In the genomic region with DNA sequence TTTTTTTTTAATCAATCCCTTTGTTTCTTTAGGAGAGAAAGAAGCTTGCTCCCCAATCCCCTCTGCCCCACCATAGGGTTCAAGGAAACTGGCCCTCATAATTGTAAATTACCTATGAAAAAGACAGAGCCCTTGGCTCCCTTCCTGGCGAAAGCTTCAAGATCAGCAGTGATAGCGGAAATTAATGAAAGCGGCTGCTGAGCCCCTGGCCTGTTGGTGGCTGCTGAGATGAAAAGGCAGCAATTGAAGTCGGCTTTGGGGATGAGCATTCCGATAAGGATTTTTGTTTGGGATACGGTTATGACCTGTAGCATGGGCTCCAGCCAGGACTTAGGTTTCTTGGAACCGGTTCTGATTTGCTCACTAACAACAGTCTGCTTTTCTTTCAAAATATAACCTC, we compare ENCODE assay signal across 27 cellular contexts.
DNase-seq lines count a peak whose midpoint lies in the region; ATAC-seq and TF ChIP-seq lines count a peak whose summit lies in the region.
"Had no signal": no experiment of that assay in that cellular context is flagged by ENCODE, and none has a peak within 500 bp of the region (broad histone marks: within the 10 kb centered on the region; RNA-seq: fewer than 3 reads in every experiment).

No MANE protein-coding gene starts in this region.

- H3K27ac ChIP-seq in GM23338 (ENCODE audit: low read depth): no peak overlapping the region
- H3K27ac ChIP-seq in dorsolateral prefrontal cortex: no peak overlapping the region
- H3K27ac ChIP-seq: BLaER1 treated with 17β-estradiol and CSF1 and Interleukin-3, amounts not matched to agents 10 nM and 100 nM; left lung; skin epidermis; vagina had no signal

- H3K36me3 Mint-ChIP-seq in GM23338 (ENCODE audit: low read depth): no peaks in the 10 kb centered on the region
- H3K36me3 Mint-ChIP-seq in mesothelial cell of epicardium: no peaks in the 10 kb centered on the region
- H3K36me3 Mint-ChIP-seq in activated CD4-positive, alpha-beta memory T cell treated with anti-CD3 and anti-CD28 coated beads, Interleukin-2, amount 10 ng/mL, durations not matched to agents 7 days and 5 days (ENCODE audit: low read depth): no peaks in the 10 kb centered on the region
- H3K36me3 Mint-ChIP-seq: naive B cell had no signal

- peak; percentile 63 for ATAC-seq in GM23338
- ATAC-seq: effector memory CD8-positive, alpha-beta T cell; PC-3 had no signal

- H3K9me3 Mint-ChIP-seq in GM23338 (no peaks in the 10 kb centered on the region), mesothelial cell of epicardium (peaks cover 4% of the 10 kb centered on the region)
- no peaks in the 10 kb centered on the region for H3K9me3 Mint-ChIP-seq in activated CD4-positive, alpha-beta memory T cell treated with anti-CD3 and anti-CD28 coated beads, Interleukin-2, amount 10 ng/mL, durations not matched to agents 7 days and 5 days
- H3K9me3 Mint-ChIP-seq: activated B cell treated with CpG ODN at 0.5 μM for 24 hours; stimulated activated naive CD8-positive, alpha-beta T cell treated with anti-CD3 and anti-CD28 coated beads, Interleukin-15, Interleukin-2, amounts not matched to agents 100 ng/mL and 50 ng/mL, for 24 hours had no signal

- no peaks in the 10 kb centered on the region for H3K79me2 ChIP-seq in GM23338 (replicated peaks; ENCODE audit: insufficient read depth)

- TF ChIP-seq CTCF in GM23338 (conservative IDR thresholded peaks at IDR 0.05; ENCODE audit: low read depth in 2 of 2) (no peak), dorsolateral prefrontal cortex (IDR thresholded peaks at IDR 0.05 in 54 of 56, conservative IDR thresholded peaks at IDR 0.05 in 2 of 56; ENCODE audit: low read depth in 1 of 56, partially characterized antibody in 56 of 56) (no peak), mesothelial cell of epicardium (IDR thresholded peaks at IDR 0.05; ENCODE audit: unreplicated experiment) (no peak)

- H3K27ac Mint-ChIP-seq in GM23338 (no peak overlapping the region; the same call in 1 of the 2 replicates), mesothelial cell of epicardium (peak overlapping the region; percentile 56)
- H3K27ac Mint-ChIP-seq in activated CD4-positive, alpha-beta memory T cell treated with anti-CD3 and anti-CD28 coated beads, Interleukin-2, amount 10 ng/mL, durations not matched to agents 7 days and 5 days: no peak overlapping the region
- H3K27ac Mint-ChIP-seq: activated B cell treated with CpG ODN at 0.5 μM for 24 hours; effector memory CD8-positive, alpha-beta T cell; HFFc6; stimulated activated naive CD8-positive, alpha-beta T cell treated with anti-CD3 and anti-CD28 coated beads, Interleukin-15, Interleukin-2, amounts not matched to agents 100 ng/mL and 50 ng/mL, for 24 hours had no signal

- POLR2A ChIA-PET in activated CD4-positive, alpha-beta memory T cell treated with anti-CD3 and anti-CD28 coated beads, Interleukin-2, amount 10 ng/mL, durations not matched to agents 7 days and 5 days (lab: Charles Lee): no interaction called here

- H3K27me3 Mint-ChIP-seq in GM23338 (ENCODE audit: insufficient read depth, low read depth, poor library complexity) (peaks cover 4% of the 10 kb centered on the region), mesothelial cell of epicardium (ENCODE audit: low read depth) (peaks cover 43% of the 10 kb centered on the region)
- peaks cover 4% of the 10 kb centered on the region for H3K27me3 Mint-ChIP-seq in activated CD4-positive, alpha-beta memory T cell treated with anti-CD3 and anti-CD28 coated beads, Interleukin-2, amount 10 ng/mL, durations not matched to agents 7 days and 5 days

- no peaks in the 10 kb centered on the region for H4K20me1 ChIP-seq in GM23338 (replicated peaks; ENCODE audit: insufficient read depth)
- H4K20me1 ChIP-seq: BLaER1 treated with 17β-estradiol and CSF1 and Interleukin-3, amounts not matched to agents 10 nM and 100 nM had no signal

- peaks cover 5% of the 10 kb centered on the region; the same call in 1 of the 2 replicates for H3K9me2 ChIP-seq in GM23338 (ENCODE audit: insufficient read depth)

- intact Hi-C loops in dorsolateral prefrontal cortex (cut with DNase I): no loop called here

- peak overlapping the region; percentile 68 for H3K4me2 ChIP-seq in GM23338
- H3K4me2 ChIP-seq: BLaER1 treated with 17β-estradiol and CSF1 and Interleukin-3, amounts not matched to agents 10 nM and 100 nM had no signal

- H2AFZ ChIP-seq in GM23338: peak overlapping the region; percentile 92

- DNase-seq in DMS79 (lab: John Stamatoyannopoulos, UW) (peak; percentile 3), GM23338 (ENCODE audit: low spot score) (peak; percentile 48), dorsolateral prefrontal cortex (no peak), mesothelial cell of epicardium (ENCODE audit: low spot score in 2 of 2, unreplicated experiment in 2 of 2) (no peak), hypothalamus (lab: John Stamatoyannopoulos, UW) (no peak), DMS153 treated with DMSO at 0.1 percent for 48 hours (lab: John Stamatoyannopoulos, UW; ENCODE audit: unreplicated experiment) (no peak), RPMI8226 (no peak)
- DNase-seq in activated CD4-positive, alpha-beta memory T cell treated with anti-CD3 and anti-CD28 coated beads, Interleukin-2, amount 10 ng/mL, durations not matched to agents 7 days and 5 days: no peak
- DNase-seq: activated B cell treated with CpG ODN at 0.5 μM for 24 hours; activated CD4-positive, alpha-beta T cell treated with anti-CD3 and anti-CD28 coated beads, Interleukin-2, amount 50 U/mL, for 1 hour; activated naive CD4-positive, alpha-beta T cell treated with anti-CD3 and anti-CD28 coated beads, Interleukin-2, amount 50 U/mL, for 16 hours; amniotic stem cell; effector memory CD8-positive, alpha-beta T cell; foreskin fibroblast; HFFc6; IMR-90; naive B cell; NCI-H1092; NCI-H2029 treated with DMSO at 0.1 percent for 48 hours; NCI-H446 treated with DMSO at 0.1 percent for 48 hours; PC-3; SHP77 treated with DMSO at 0.1 percent for 48 hours had no signal

- peaks cover 29% of the 10 kb centered on the region for H3K4me1 Mint-ChIP-seq in GM23338
- H3K4me1 Mint-ChIP-seq in mesothelial cell of epicardium: peaks cover 27% of the 10 kb centered on the region
- H3K4me1 Mint-ChIP-seq in activated CD4-positive, alpha-beta memory T cell treated with anti-CD3 and anti-CD28 coated beads, Interleukin-2, amount 10 ng/mL, durations not matched to agents 7 days and 5 days: no peaks in the 10 kb centered on the region
- H3K4me1 Mint-ChIP-seq: activated B cell treated with CpG ODN at 0.5 μM for 24 hours, naive B cell had no signal

- H3K4me3 Mint-ChIP-seq in GM23338: peak overlapping the region; percentile 62
- H3K4me3 Mint-ChIP-seq in mesothelial cell of epicardium: peak overlapping the region; percentile 36
- H3K4me3 Mint-ChIP-seq in activated CD4-positive, alpha-beta memory T cell treated with anti-CD3 and anti-CD28 coated beads, Interleukin-2, amount 10 ng/mL, durations not matched to agents 7 days and 5 days: no peak overlapping the region
- H3K4me3 Mint-ChIP-seq: activated B cell treated with CpG ODN at 0.5 μM for 24 hours; effector memory CD8-positive, alpha-beta T cell; HFFc6; naive B cell; stimulated activated naive CD8-positive, alpha-beta T cell treated with anti-CD3 and anti-CD28 coated beads, Interleukin-15, Interleukin-2, amounts not matched to agents 100 ng/mL and 50 ng/mL, for 24 hours had no signal

- CTCF ChIA-PET in activated CD4-positive, alpha-beta memory T cell treated with anti-CD3 and anti-CD28 coated beads, Interleukin-2, amount 10 ng/mL, durations not matched to agents 7 days and 5 days (lab: Charles Lee): no interaction called here

- no peaks in the 10 kb centered on the region for H3K36me3 ChIP-seq in GM23338 (ENCODE audit: insufficient read depth)
- H3K36me3 ChIP-seq: BLaER1 treated with 17β-estradiol and CSF1 and Interleukin-3, amounts not matched to agents 10 nM and 100 nM; left lung; vagina had no signal

- H3K4me3 ChIP-seq in GM23338: peak overlapping the region; percentile 22; the same call in 1 of the 2 replicates
- H3K4me3 ChIP-seq in dorsolateral prefrontal cortex: peak overlapping the region in 33 of 59 donors; percentile 2 to 48 (median 24)
- H3K4me3 ChIP-seq: BLaER1 treated with 17β-estradiol and CSF1 and Interleukin-3, amounts not matched to agents 10 nM and 100 nM; left lung; skin epidermis; vagina had no signal

- no peaks in the 10 kb centered on the region for H3F3A ChIP-seq in GM23338 (replicated peaks; ENCODE audit: low read depth)

- peaks cover 7% of the 10 kb centered on the region for H3K4me1 ChIP-seq in GM23338 (ENCODE audit: insufficient read depth)
- H3K4me1 ChIP-seq: BLaER1 treated with 17β-estradiol and CSF1 and Interleukin-3, amounts not matched to agents 10 nM and 100 nM; left lung; vagina had no signal

- H3K27me3 ChIP-seq in GM23338 (ENCODE audit: insufficient read depth) (no peaks in the 10 kb centered on the region), dorsolateral prefrontal cortex (no peaks in the 10 kb centered on the region)
- H3K27me3 ChIP-seq: BLaER1 treated with 17β-estradiol and CSF1 and Interleukin-3, amounts not matched to agents 10 nM and 100 nM; vagina had no signal

TF ChIP-seq in GM23338, 12 proteins besides CTCF, POLR2A, EP300 and RAD21 (continues in another document):
- TF ChIP-seq ZNF114 (CRISPR knock-in tag; IDR thresholded peaks at IDR 0.05) (no peak), STAT1 (IDR thresholded peaks at IDR 0.05; ENCODE audit: unreplicated experiment) (no peak), EZH2phosphoT487 (IDR thresholded peaks at IDR 0.05; ENCODE audit: unreplicated experiment) (no peak), NANOG (IDR thresholded peaks at IDR 0.05; ENCODE audit: borderline replicate concordance) (no peak), ZNF331 (CRISPR knock-in tag; IDR thresholded peaks at IDR 0.05; ENCODE audit: low read depth) (no peak), JUNB (IDR thresholded peaks at IDR 0.05; ENCODE audit: unreplicated experiment) (no peak)

Comparison
In these comparisons a context has a peak if more than half of its experiments do, and no peak if none do; other contexts are left out.
1. DNase-seq: peak in DMS79 (single experiment) and GM23338 (single experiment); none in dorsolateral prefrontal cortex (0 of 10), mesothelial cell of epicardium (0 of 2), activated CD4-positive, alpha-beta memory T cell treated with anti-CD3 and anti-CD28 coated beads, Interleukin-2, amount 10 ng/mL, durations not matched to agents 7 days and 5 days (single experiment), hypothalamus (0 of 51), DMS153 treated with DMSO at 0.1 percent for 48 hours (single experiment) and RPMI8226 (single experiment).